Comparison of ENCODE assay signal across 8 cellular contexts in the genomic region with DNA sequence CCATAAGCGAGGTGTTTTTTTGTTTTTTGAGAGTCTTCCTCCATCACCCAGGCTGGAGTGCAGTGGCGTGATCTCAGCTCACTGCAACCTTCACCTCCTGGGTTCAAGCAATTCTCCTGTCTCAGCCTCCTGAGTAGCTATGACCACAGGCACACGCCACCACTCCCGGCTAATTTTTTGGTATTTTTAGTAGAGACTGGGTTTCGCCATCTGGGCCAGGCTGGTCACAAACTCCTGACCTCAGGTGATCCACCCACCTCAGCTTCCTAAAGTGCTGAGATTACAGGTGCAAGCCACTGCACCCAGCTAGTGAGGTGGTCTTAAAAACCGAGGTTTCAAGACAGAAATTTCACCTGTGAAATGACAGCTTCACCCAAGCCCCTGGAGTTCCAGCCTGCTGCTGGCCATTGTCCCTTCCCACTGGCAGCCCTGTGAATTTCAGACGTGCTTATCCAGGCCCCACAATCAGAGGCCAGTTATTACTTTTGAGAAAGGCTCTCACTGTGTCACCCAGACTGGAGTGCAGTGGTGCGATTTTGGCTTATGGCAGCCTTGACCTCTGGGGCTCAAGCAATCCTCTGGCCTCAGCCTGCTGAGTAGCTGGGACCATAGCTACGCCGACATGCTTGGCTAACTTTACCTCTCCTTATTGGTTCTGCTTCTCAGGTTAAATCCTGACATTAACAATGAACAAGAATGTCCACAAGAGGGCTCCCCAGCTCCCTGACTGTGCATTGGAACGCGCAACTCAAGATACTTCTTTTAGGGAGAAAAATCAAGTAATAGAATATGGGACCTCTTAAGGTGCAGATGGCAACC. TPM values are rescaled to one million over a fixed set of nuclear protein-coding genes. Genes with fewer than 3 reads are reported as not detected.
DNase-seq lines count a peak whose midpoint lies in the region; ATAC-seq and TF ChIP-seq lines count a peak whose summit lies in the region.

No MANE protein-coding gene starts in this region.

- peak; percentile 77 for TF ChIP-seq CTCF in H9 (conservative IDR thresholded peaks at IDR 0.05)
- peak; percentile 85 for TF ChIP-seq CTCF in Panc1 (IDR thresholded peaks at IDR 0.05)
- TF ChIP-seq CTCF in right atrium auricular region (IDR thresholded peaks at IDR 0.05): peak; percentile 39 to 72
- peak; percentile 35 to 72 (median 60) for TF ChIP-seq CTCF in spleen (IDR thresholded peaks at IDR 0.05 in 8 of 11, conservative IDR thresholded peaks at IDR 0.05 in 3 of 11)

- intact Hi-C loops in CD4-positive, alpha-beta memory T cell (cut with micrococcal nuclease): loop anchor here (1.0 to 5.0 kb wide), 4 partner anchors 19 to 146 kb away; partner anchors contain the start of genes ENO1 and RERE
- intact Hi-C loops in Panc1 (cut with micrococcal nuclease; ENCODE audit: unreplicated experiment): no loop called here
- intact Hi-C loops in spleen (cut with DNase I; ENCODE audit: low total_unique reads): no loop called here

- in situ Hi-C loops in Panc1 (cut with HindIII; ENCODE audit: low pct_unique_long_range_greater_than_20kb, low sequenced_read_pairs): no loop called here

- H2BK15ac ChIP-seq in H9 (ENCODE audit: low read depth, low read length): no peak overlapping the region

- no peak overlapping the region for H2BK5ac ChIP-seq in H9 (ENCODE audit: insufficient read length, low read length)

- H3K36me3 Mint-ChIP-seq in CD4-positive, alpha-beta memory T cell: peaks cover 46 to 65% of the 10 kb centered on the region in 2 donors
- H3K36me3 Mint-ChIP-seq in H9 (ENCODE audit: insufficient read depth in 1 of 3, low read depth in 3 of 3): peaks cover 51 to 74% (median 65%) of the 10 kb centered on the region in 3 experiments
- H3K36me3 Mint-ChIP-seq in activated naive CD4-positive, alpha-beta T cell treated with anti-CD3 and anti-CD28 coated beads, Interleukin-2, amount 50 U/mL, for 72 hours: peaks cover 27 to 53% of the 10 kb centered on the region in 2 donors

- no peak overlapping the region for H3K9ac ChIP-seq in H9 (ENCODE audit: extremely low read depth, insufficient read length, low read length)

- no peak overlapping the region for H3K23ac ChIP-seq in H9 (ENCODE audit: insufficient read length, low read depth, low read length)

- no peaks in the 10 kb centered on the region for H4K20me1 ChIP-seq in H9 (ENCODE audit: control insufficient read depth, insufficient read depth, insufficient read length)

- no peak overlapping the region for H3K14ac ChIP-seq in H9 (ENCODE audit: insufficient read depth, low read length)

- H3K9me3 Mint-ChIP-seq in CD4-positive, alpha-beta memory T cell: peaks cover 0 to 2% (median 0%) of the 10 kb centered on the region in 8 donors
- H3K9me3 Mint-ChIP-seq in H9: no peaks in the 10 kb centered on the region
- no peaks in the 10 kb centered on the region for H3K9me3 Mint-ChIP-seq in activated naive CD4-positive, alpha-beta T cell treated with anti-CD3 and anti-CD28 coated beads, Interleukin-2, amount 50 U/mL, for 72 hours

- no peaks in the 10 kb centered on the region for H3K79me1 ChIP-seq in H9 (ENCODE audit: insufficient read depth, low read depth, low read length, poor library complexity, severe bottlenecking)

- H3K4me2 ChIP-seq in H9 (ENCODE audit: insufficient read depth, insufficient read length, low read length): no peak overlapping the region

- H3K27me3 ChIP-seq in CD4-positive, alpha-beta memory T cell (ENCODE audit: insufficient read depth, low read length): no peaks in the 10 kb centered on the region
- no peaks in the 10 kb centered on the region for H3K27me3 ChIP-seq in H9 (ENCODE audit: insufficient read depth, low read length)
- H3K27me3 ChIP-seq in Panc1 (ENCODE audit: control insufficient read depth, insufficient read depth, low read length): no peaks in the 10 kb centered on the region
- H3K27me3 ChIP-seq in right atrium auricular region: no peaks in the 10 kb centered on the region
- H3K27me3 ChIP-seq in spleen (replicated peaks in 1 of 7): no peaks in the 10 kb centered on the region

- H3K56ac ChIP-seq in H9 (ENCODE audit: insufficient read length, low read depth, low read length): no peak overlapping the region

- H3K23me2 ChIP-seq in H9 (ENCODE audit: insufficient read length, low read depth, low read length, poor library complexity, severe bottlenecking): no peaks in the 10 kb centered on the region

- no peak for TF ChIP-seq POLR2A in spleen (IDR thresholded peaks at IDR 0.05)

- no peak overlapping the region for H2BK12ac ChIP-seq in H9 (ENCODE audit: insufficient read length, low read depth, low read length)

- H2BK120ac ChIP-seq in H9 (ENCODE audit: low read depth, low read length, poor library complexity, severe bottlenecking): no peak overlapping the region

- POLR2A ChIA-PET in CD4-positive, alpha-beta memory T cell (lab: Charles Lee; ENCODE audit: partially characterized antibody): interaction anchor here (1.1 to 4.6 kb wide), 4 partner anchors 10 to 22 kb away, joined by 3 to 47 read pairs (median 3); partner anchors contain the start of gene ENO1
- POLR2A ChIA-PET in Panc1 (lab: Charles Lee): no interaction called here

- CTCF ChIA-PET in CD4-positive, alpha-beta memory T cell (lab: Charles Lee; ENCODE audit: partially characterized antibody): interaction anchor here (0.7 to 12.6 kb wide), 17 partner anchors 9 to 361 kb away, joined by 3 to 123 read pairs (median 4); partner anchors contain the start of gene ENO1
- CTCF ChIA-PET in Panc1 (lab: Charles Lee): interaction anchor here (0.8 to 3.4 kb wide), 3 partner anchors 10 to 428 kb away, joined by 3 to 11 read pairs (median 3); no protein-coding TSS in a partner anchor

- BruUV-seq in Panc1 (replicated peaks; lab: Mats Ljungman, UMichigan): no TSS peak

- WGBS in H9 (ENCODE audit: extremely low coverage, insufficient read length, low lambda C conversion rate): no CpG with 5 or more reads among the region's 12 CpGs
- 49 to 61% (median 54%) methylated on average over 11 to 12 of the region's 12 CpGs for WGBS in spleen, 5 donors

- H4K8ac ChIP-seq in H9 (replicated peaks; ENCODE audit: insufficient read length, low read depth, low read length): no peak overlapping the region

- no peak overlapping the region for H2AFZ ChIP-seq in H9 (ENCODE audit: low read length)

- peak overlapping the region; percentile 64 to 91 (median 76) for H3K27ac Mint-ChIP-seq in CD4-positive, alpha-beta memory T cell
- H3K27ac Mint-ChIP-seq in H9: peak overlapping the region in 2 of 3 experiments; percentile 49 to 85; a peak in 4 of 7 replicates
- peak overlapping the region; percentile 74 to 91 for H3K27ac Mint-ChIP-seq in activated naive CD4-positive, alpha-beta T cell treated with anti-CD3 and anti-CD28 coated beads, Interleukin-2, amount 50 U/mL, for 72 hours

- H2AK5ac ChIP-seq in H9 (ENCODE audit: insufficient read length, low read length): no peak overlapping the region

- H3K36me3 ChIP-seq in CD4-positive, alpha-beta memory T cell (ENCODE audit: insufficient read depth, low read length): peaks cover 63% of the 10 kb centered on the region
- H3K36me3 ChIP-seq in Panc1 (ENCODE audit: control insufficient read depth, insufficient read depth, low read length) (peaks cover 14% of the 10 kb centered on the region), right atrium auricular region (peaks cover 66% of the 10 kb centered on the region), spleen (peaks cover 5 to 84% (median 67%) of the 10 kb centered on the region in 6 donors)

- H4K91ac ChIP-seq in H9 (ENCODE audit: insufficient read length, low read depth, low read length): no peak overlapping the region

- H2BK20ac ChIP-seq in H9 (ENCODE audit: low read depth, low read length, poor library complexity, severe bottlenecking): no peak overlapping the region

- no peak overlapping the region for H3K27ac ChIP-seq in CD4-positive, alpha-beta memory T cell (ENCODE audit: low read depth, low read length)
- H3K27ac ChIP-seq in H9 (ENCODE audit: insufficient read length, low read depth, low read length) (no peak overlapping the region), Panc1 (ENCODE audit: low read length) (peak overlapping the region; percentile 78), right atrium auricular region (peak overlapping the region; percentile 31 to 55), spleen (peak overlapping the region in 6 of 8 donors; percentile 7 to 76 (median 46))

- peaks cover 10% of the 10 kb centered on the region for H3K4me1 ChIP-seq in CD4-positive, alpha-beta memory T cell (ENCODE audit: insufficient read depth, low read length)
- no peaks in the 10 kb centered on the region for H3K4me1 ChIP-seq in H9 (ENCODE audit: insufficient read depth, low read length)
- peaks cover 65% of the 10 kb centered on the region for H3K4me1 ChIP-seq in Panc1 (ENCODE audit: control insufficient read depth, insufficient read depth, low read length)
- H3K4me1 ChIP-seq in right atrium auricular region: peaks cover 0 to 41% of the 10 kb centered on the region in 2 donors
- H3K4me1 ChIP-seq in spleen: peaks cover 8 to 53% (median 31%) of the 10 kb centered on the region in 6 donors

- peaks cover 10 to 32% (median 20%) of the 10 kb centered on the region in 4 donors for H3K4me1 Mint-ChIP-seq in CD4-positive, alpha-beta memory T cell
- peaks cover 23 to 40% of the 10 kb centered on the region in 2 experiments for H3K4me1 Mint-ChIP-seq in H9

- ATAC-seq in Panc1: peak; percentile 41
- ATAC-seq in activated naive CD4-positive, alpha-beta T cell treated with anti-CD3 and anti-CD28 coated beads, Interleukin-2, amount 50 U/mL, for 72 hours: peak; percentile 35 to 44
- ATAC-seq in HG03521 (IDR thresholded peaks at IDR 0.05; ENCODE audit: unreplicated experiment): no peak

- H3K4ac ChIP-seq in H9 (ENCODE audit: low read depth, low read length): no peak overlapping the region

- peak overlapping the region in 5 of 8 donors; percentile 2 to 43 (median 6) for H3K4me3 Mint-ChIP-seq in CD4-positive, alpha-beta memory T cell
- H3K4me3 Mint-ChIP-seq in H9: no peak overlapping the region; a peak in 1 of 5 replicates

- DNase-seq in CD4-positive, alpha-beta memory T cell: peak; percentile 50 to 58 (median 55)
- DNase-seq in H9 (no peak), Panc1 (ENCODE audit: low read depth, low spot score) (no peak), right atrium auricular region (ENCODE audit: low spot score) (peak; percentile 68), spleen (no peak), mesenteric fat pad (ENCODE audit: low spot score) (no peak)
- peak in 1 of 2 donors; percentile 53 for DNase-seq in activated naive CD4-positive, alpha-beta T cell treated with anti-CD3 and anti-CD28 coated beads, Interleukin-2, amount 50 U/mL, for 72 hours (ENCODE audit: low spot score in 2 of 2)

- H3T11ph ChIP-seq in H9 (ENCODE audit: low read length): no peak overlapping the region

- H3K79me2 ChIP-seq in H9 (ENCODE audit: insufficient read depth, low read length): no peaks in the 10 kb centered on the region

- no peak overlapping the region for H4K5ac ChIP-seq in H9 (ENCODE audit: insufficient read length, low read depth, low read length)

- H3K4me3 ChIP-seq in CD4-positive, alpha-beta memory T cell (ENCODE audit: low read length in 2 of 2): no peak overlapping the region
- H3K4me3 ChIP-seq in Panc1 (ENCODE audit: low read depth in 2 of 2, low read length in 2 of 2) (no peak overlapping the region), right atrium auricular region (no peak overlapping the region), spleen (no peak overlapping the region)

- H3K27me3 Mint-ChIP-seq in CD4-positive, alpha-beta memory T cell: no peaks in the 10 kb centered on the region
- H3K27me3 Mint-ChIP-seq in H9 (ENCODE audit: low read depth): no peaks in the 10 kb centered on the region; the same call in 1 of the 2 replicates

- H3K18ac ChIP-seq in H9 (ENCODE audit: insufficient read length, low read depth, low read length): no peak overlapping the region

- no peaks in the 10 kb centered on the region for H3K9me3 ChIP-seq in CD4-positive, alpha-beta memory T cell (ENCODE audit: control insufficient read depth in 1 of 2, low read length in 2 of 2)
- no peaks in the 10 kb centered on the region for H3K9me3 ChIP-seq in H9 (ENCODE audit: control insufficient read depth, low read depth, low read length)
- no peaks in the 10 kb centered on the region for H3K9me3 ChIP-seq in Panc1 (ENCODE audit: control insufficient read depth, insufficient read depth, low read depth, low read length)
- H3K9me3 ChIP-seq in right atrium auricular region: no peaks in the 10 kb centered on the region
- H3K9me3 ChIP-seq in spleen: no peaks in the 10 kb centered on the region

RNA-seq across cellular contexts. Expression of gene ENO1, which starts 19.4 kb away (rescaled TPM):
- total RNA-seq in CD4-positive, alpha-beta memory T cell: 100 to 1,000 TPM; 291 to 305 TPM
- 1,000 to 10,000 TPM; 1,071 to 1,157 TPM for polyA plus RNA-seq in CD4-positive, alpha-beta memory T cell
- total RNA-seq in H9 (2021): 1,781 and 1,786 TPM in 2 replicates
- 2,480 TPM for total RNA-seq in Panc1 (2021; ENCODE audit: unreplicated experiment)
- polyA plus RNA-seq in Panc1 (2012; ENCODE audit: insufficient read length): 3,248 TPM
- total RNA-seq in activated naive CD4-positive, alpha-beta T cell treated with anti-CD3 and anti-CD28 coated beads, Interleukin-2, amount 50 U/mL, for 72 hours: 1,000 to 10,000 TPM; 1,473 to 3,739 TPM
- total RNA-seq in right atrium auricular region: 100 to 1,000 TPM; 149 to 334 TPM
- total RNA-seq in spleen: 100 to 1,000 TPM; 289 to 751 (median 408) TPM
- 100 to 1,000 TPM; 249 to 376 (median 357) TPM for polyA plus RNA-seq in spleen
- total RNA-seq in mesenteric fat pad: 863 TPM

RNA-seq across cellular contexts. Expression of gene RERE, which starts 41.7 kb away (rescaled TPM):
- total RNA-seq in CD4-positive, alpha-beta memory T cell: 100 to 1,000 TPM; 104 to 117 TPM
- polyA plus RNA-seq in CD4-positive, alpha-beta memory T cell: 10 to 100 TPM in 1 of 2 donors, under 1 TPM in 1; 0.38 to 17.1 TPM
- total RNA-seq in H9 (2021) (92.7 and 103 TPM in 2 replicates), Panc1 (2021; ENCODE audit: unreplicated experiment) (217 TPM), right atrium auricular region (100 to 1,000 TPM in 1 of 2 donors, 10 to 100 TPM in 1; 99.8 to 125 TPM), spleen (100 to 1,000 TPM in 6 of 7 donors, 10 to 100 TPM in 1; 86.8 to 149 (median 130) TPM), mesenteric fat pad (120 TPM)
- polyA plus RNA-seq in Panc1 (2012; ENCODE audit: insufficient read length): 196 TPM
- total RNA-seq in activated naive CD4-positive, alpha-beta T cell treated with anti-CD3 and anti-CD28 coated beads, Interleukin-2, amount 50 U/mL, for 72 hours: 10 to 100 TPM; 51.8 to 72.1 TPM
- 10 to 100 TPM; 10.3 to 28.4 (median 16.2) TPM for polyA plus RNA-seq in spleen

Comparison
In these comparisons a context has a peak if more than half of its experiments do, and no peak if none do; other contexts are left out.
1. DNase-seq: peak in CD4-positive, alpha-beta memory T cell (5 of 5) and right atrium auricular region (single experiment); none in H9 (single experiment), Panc1 (single experiment), spleen (single experiment) and mesenteric fat pad (single experiment).
2. H3K27ac ChIP-seq: peak in Panc1 (single experiment), right atrium auricular region (2 of 2) and spleen (6 of 8); none in CD4-positive, alpha-beta memory T cell (single experiment) and H9 (single experiment).
3. H3K4me3 Mint-ChIP-seq: peak in CD4-positive, alpha-beta memory T cell (5 of 8); none in H9 (0 of 2).
4. Peak in every context shown above with its lines, with median percentiles within 50 percentile points of each other: H3K27ac Mint-ChIP-seq and CTCF ChIP-seq.